30 cellular contexts compared by ENCODE assay signal in genomic region chr16:73473713-73474112, GRCh38.
"Had no signal": no experiment of that assay in that cellular context is flagged by ENCODE, and none has a peak within 500 bp of the region (broad histone marks: within the 10 kb centered on the region; RNA-seq: fewer than 3 reads in every experiment).

No MANE protein-coding gene starts in this region.

- H3K4me3 ChIP-seq: MG63, SJCRH30 had no signal

- ATAC-seq: activated CD8-positive, alpha-beta T cell treated with anti-CD3 and anti-CD28 coated beads for 36 hours; activated T-cell treated with anti-CD3 and anti-CD28 coated beads, Interleukin-2, amount 50 U/mL, for 72 hours; activated T-helper 17 cell treated with anti-CD3 and anti-CD28 coated beads, Interleukin-2, amount 50 U/mL, for 72 hours; Panc1 had no signal

- H3K27me3 ChIP-seq: brain microvascular endothelial cell, MG63, SJCRH30 had no signal

- H3K27me3 Mint-ChIP-seq: activated CD4-positive, alpha-beta T cell treated with anti-CD3 and anti-CD28 coated beads, Interleukin-2, amount 10 ng/mL, durations not matched to agents 24 days and 14 days; activated CD8-positive, alpha-beta T cell treated with anti-CD3 and anti-CD28 coated beads for 36 hours; activated T-helper 17 cell treated with anti-CD3 and anti-CD28 coated beads, Interleukin-2, amount 50 U/mL, for 72 hours had no signal

- H3K9me3 Mint-ChIP-seq: activated CD8-positive, alpha-beta T cell treated with anti-CD3 and anti-CD28 coated beads for 36 hours; activated naive CD8-positive, alpha-beta T cell treated with anti-CD3 and anti-CD28 coated beads for 36 hours; activated T-helper 17 cell treated with anti-CD3 and anti-CD28 coated beads, Interleukin-2, amount 50 U/mL, for 72 hours had no signal

- H3K27ac ChIP-seq: brain microvascular endothelial cell, SJCRH30, WERI-Rb-1 had no signal

- H3K27ac Mint-ChIP-seq: activated CD4-positive, alpha-beta T cell treated with anti-CD3 and anti-CD28 coated beads, Interleukin-2, amount 10 ng/mL, durations not matched to agents 24 days and 14 days; activated CD8-positive, alpha-beta T cell treated with anti-CD3 and anti-CD28 coated beads for 36 hours; activated naive CD8-positive, alpha-beta T cell treated with anti-CD3 and anti-CD28 coated beads for 36 hours; activated T-cell treated with anti-CD3 and anti-CD28 coated beads, Interleukin-2, amount 50 U/mL, for 72 hours; activated T-helper 17 cell treated with anti-CD3 and anti-CD28 coated beads, Interleukin-2, amount 50 U/mL, for 72 hours had no signal

- H3K4me1 Mint-ChIP-seq: activated CD4-positive, alpha-beta T cell treated with anti-CD3 and anti-CD28 coated beads, Interleukin-2, amount 10 ng/mL, durations not matched to agents 24 days and 14 days; activated naive CD8-positive, alpha-beta T cell treated with anti-CD3 and anti-CD28 coated beads for 36 hours; activated T-helper 17 cell treated with anti-CD3 and anti-CD28 coated beads, Interleukin-2, amount 50 U/mL, for 72 hours had no signal

- DNase-seq: activated CD4-positive, alpha-beta T cell treated with anti-CD3 and anti-CD28 coated beads, Interleukin-2, amount 10 ng/mL, durations not matched to agents 24 days and 14 days; activated CD4-positive, alpha-beta T cell treated with anti-CD3 and anti-CD28 coated beads, Interleukin-2, amount 50 U/mL, for 4 hours; activated CD8-positive, alpha-beta T cell treated with anti-CD3 and anti-CD28 coated beads for 36 hours; activated effector memory CD4-positive, alpha-beta T cell treated with anti-CD3 and anti-CD28 coated beads, Interleukin-2, amount 50 U/mL, for 16 hours; activated naive CD4-positive, alpha-beta T cell; activated naive CD4-positive, alpha-beta T cell treated with anti-CD3 and anti-CD28 coated beads, Interleukin-2, amount 50 U/mL, for 16 hours; activated naive CD8-positive, alpha-beta T cell treated with anti-CD3 and anti-CD28 coated beads for 36 hours; activated T-cell treated with anti-CD3 and anti-CD28 coated beads, Interleukin-2, amount 50 U/mL, for 1 hour; activated T-cell treated with anti-CD3 and anti-CD28 coated beads, Interleukin-2, amount 50 U/mL, for 72 hours; amniotic stem cell; aorta; brain microvascular endothelial cell; central memory CD4-positive, alpha-beta T cell; Kasumi-1; KG1; MG63; NCI-H1048; NCI-H1436; NCI-H1694 treated with DMSO at 0.1 percent for 48 hours; NCI-H2029; NCI-H510A treated with DMSO at 0.1 percent for 48 hours; NCI-H526 treated with DMSO at 0.1 percent for 48 hours; NCI-H774; SHP77; SJCRH30; SW 1271; T1000; WERI-Rb-1 had no signal

- H3K4me3 Mint-ChIP-seq: activated CD4-positive, alpha-beta T cell treated with anti-CD3 and anti-CD28 coated beads, Interleukin-2, amount 10 ng/mL, durations not matched to agents 24 days and 14 days; activated CD8-positive, alpha-beta T cell treated with anti-CD3 and anti-CD28 coated beads for 36 hours; activated naive CD8-positive, alpha-beta T cell treated with anti-CD3 and anti-CD28 coated beads for 36 hours; activated T-cell treated with anti-CD3 and anti-CD28 coated beads, Interleukin-2, amount 50 U/mL, for 72 hours; activated T-helper 17 cell treated with anti-CD3 and anti-CD28 coated beads, Interleukin-2, amount 50 U/mL, for 72 hours had no signal

- H3K4me1 ChIP-seq: SJCRH30 had no signal

- H3K36me3 ChIP-seq: brain microvascular endothelial cell, MG63, SJCRH30, WERI-Rb-1 had no signal

- H3K36me3 Mint-ChIP-seq: activated naive CD8-positive, alpha-beta T cell treated with anti-CD3 and anti-CD28 coated beads for 36 hours had no signal

- H3K9me3 ChIP-seq: MG63, SJCRH30 had no signal
